16 cellular contexts compared by ENCODE assay signal in genomic region chr7:134696261-134696660, GRCh38. TPM values are rescaled to one million over a fixed set of nuclear protein-coding genes. Genes with fewer than 3 reads are reported as not detected.
DNase-seq lines count a peak whose midpoint lies in the region; ATAC-seq and TF ChIP-seq lines count a peak whose summit lies in the region.
"Had no signal": no experiment of that assay in that cellular context is flagged by ENCODE, and none has a peak within 500 bp of the region (broad histone marks: within the 10 kb centered on the region; RNA-seq: fewer than 3 reads in every experiment).

No MANE protein-coding gene starts in this region.

- CTCF ChIA-PET in WTC11 (lab: Charles Lee) = interaction anchor here (1.0 kb wide), 1 partner anchor 290 kb away, joined by 3 read pairs; the partner anchor contains the start of gene AGBL3

- intact Hi-C loops in heart left ventricle (cut with DNase I) = loop anchor here in 4 of 10 donors (10.0 kb wide), 3 partner anchors 49 to 139 kb away; no protein-coding TSS in a partner anchor
- intact Hi-C loops in sciatic nerve (cut with DNase I) = no loop called here

- H3K4me1 ChIP-seq in heart left ventricle = peaks cover 0 to 40% (median 4%) of the 10 kb centered on the region in 12 donors

- no peaks in the 10 kb centered on the region for H3K9me3 ChIP-seq in heart left ventricle

- ATAC-seq in heart left ventricle (peak; percentile 44 to 56 (median 48)), sciatic nerve (peak; percentile 42), WTC11 (no peak), HG03378 (IDR thresholded peaks at IDR 0.05; ENCODE audit: unreplicated experiment) (no peak)
- ATAC-seq: natural killer cell treated with Interleukin-12 subunit alpha and Interleukin-12 subunit beta and Interleukin-15 and Interleukin-18, amount 100 ng/mL, for 72 hours had no signal

- no peak overlapping the region for H3K4me3 Mint-ChIP-seq in WTC11
- H3K4me3 Mint-ChIP-seq: natural killer cell treated with Interleukin-12 subunit alpha and Interleukin-12 subunit beta and Interleukin-15 and Interleukin-18, amount 100 ng/mL, for 72 hours had no signal

- DNase-seq in ELF-1 (ENCODE audit: low read depth, low spot score) (peak; percentile 50), RPMI7951 (ENCODE audit: low read depth) (peak; percentile 81), heart left ventricle (no peak), sciatic nerve (ENCODE audit: low spot score) (no peak), WTC11 (ENCODE audit: low spot score) (no peak), T-helper 9 cell (no peak), NCI-H2227 treated with DMSO at 0.1 percent for 48 hours (lab: John Stamatoyannopoulos, UW) (no peak)
- DNase-seq: activated CD4-positive, alpha-beta T cell treated with anti-CD3 and anti-CD28 coated beads for 4 hours; activated CD8-positive, alpha-beta memory T cell treated with anti-CD3 and anti-CD28 coated beads, Interleukin-2, amount 50 U/mL, for 4 hours; activated naive CD4-positive, alpha-beta T cell; dermis blood vessel endothelial cell; NCI-H446 treated with DMSO at 0.1 percent for 48 hours; stimulated activated naive CD4-positive, alpha-beta T cell treated with Interleukin-2 at 50 U/mL for 16 hours had no signal

- TF ChIP-seq CTCF in heart left ventricle (IDR thresholded peaks at IDR 0.05) (no peak), WTC11 (IDR thresholded peaks at IDR 0.05) (no peak)

- H3K4me1 Mint-ChIP-seq in WTC11 = peaks cover 22% of the 10 kb centered on the region

- POLR2A ChIA-PET in WTC11 (lab: Charles Lee) = no interaction called here

- no peaks in the 10 kb centered on the region for H3K9me3 Mint-ChIP-seq in WTC11
- H3K9me3 Mint-ChIP-seq: natural killer cell treated with Interleukin-12 subunit alpha and Interleukin-12 subunit beta and Interleukin-15 and Interleukin-18, amount 100 ng/mL, for 72 hours had no signal

- no peaks in the 10 kb centered on the region for H3K27me3 Mint-ChIP-seq in WTC11 (ENCODE audit: low read depth)

- H3K4me3 ChIP-seq in heart left ventricle = no peak overlapping the region

- no peaks in the 10 kb centered on the region for H3K36me3 Mint-ChIP-seq in WTC11
- H3K36me3 Mint-ChIP-seq: natural killer cell treated with Interleukin-12 subunit alpha and Interleukin-12 subunit beta and Interleukin-15 and Interleukin-18, amount 100 ng/mL, for 72 hours had no signal

- no peak for TF ChIP-seq POLR2A in heart left ventricle (IDR thresholded peaks at IDR 0.05)

- H3K36me3 ChIP-seq in heart left ventricle = no peaks in the 10 kb centered on the region

- 77 to 84% (median 83%) methylated on average over 5 of the region's 5 CpGs for WGBS in heart left ventricle, 4 donors

- no peak overlapping the region for H3K27ac Mint-ChIP-seq in WTC11

- H3K27ac ChIP-seq in heart left ventricle = peak overlapping the region in 7 of 12 donors; percentile 0 to 66 (median 52)
- H3K27ac ChIP-seq: epithelial cell of prostate had no signal

- H3K27me3 ChIP-seq in heart left ventricle = no peaks in the 10 kb centered on the region

TF ChIP-seq in WTC11, 78 proteins besides CTCF, POLR2A, EP300 and RAD21:
- no peak for TF ChIP-seq ZNF317 (CRISPR knock-in tag; IDR thresholded peaks at IDR 0.05; ENCODE audit: borderline replicate concordance, low read depth)
- no peak for TF ChIP-seq IRF2 (CRISPR knock-in tag; IDR thresholded peaks at IDR 0.05; ENCODE audit: borderline replicate concordance, low read depth)
- no peak for TF ChIP-seq ZNF396 (CRISPR knock-in tag; IDR thresholded peaks at IDR 0.05; ENCODE audit: borderline replicate concordance)
- no peak for TF ChIP-seq ATF1 (CRISPR knock-in tag; IDR thresholded peaks at IDR 0.05)
- TF ChIP-seq TEAD4 (CRISPR knock-in tag; IDR thresholded peaks at IDR 0.05) = no peak
- no peak for TF ChIP-seq ZNF232 (CRISPR knock-in tag; IDR thresholded peaks at IDR 0.05)
- no peak for TF ChIP-seq HMGA2 (CRISPR knock-in tag; IDR thresholded peaks at IDR 0.05)
- no peak for TF ChIP-seq HMGXB4 (CRISPR knock-in tag; IDR thresholded peaks at IDR 0.05)
- TF ChIP-seq GTF2I (CRISPR knock-in tag; conservative IDR thresholded peaks at IDR 0.05) = no peak
- no peak for TF ChIP-seq CDX4 (CRISPR knock-in tag; IDR thresholded peaks at IDR 0.05; ENCODE audit: borderline replicate concordance)
- no peak for TF ChIP-seq AR (CRISPR knock-in tag; IDR thresholded peaks at IDR 0.05)
- no peak for TF ChIP-seq E2F1 (CRISPR knock-in tag; IDR thresholded peaks at IDR 0.05)
- TF ChIP-seq FOXJ3 (CRISPR knock-in tag; IDR thresholded peaks at IDR 0.05; ENCODE audit: borderline replicate concordance) = no peak
- no peak for TF ChIP-seq RELA (CRISPR knock-in tag; IDR thresholded peaks at IDR 0.05; ENCODE audit: borderline replicate concordance)
- no peak for TF ChIP-seq ELF4 (CRISPR knock-in tag; IDR thresholded peaks at IDR 0.05; ENCODE audit: low read depth)
- no peak for TF ChIP-seq CBFB (CRISPR knock-in tag; IDR thresholded peaks at IDR 0.05; ENCODE audit: low read depth)
TF ChIP-seq in WTC11: peak in this region for 0.

RNA-seq across cellular contexts. Expression of gene BPGM, which starts 49.6 kb away (rescaled TPM):
- 36.3 and 44.5 TPM in 2 replicates for total RNA-seq in RPMI7951 (2014; rRNA removed; shearing (Covaris generic))
- 10 to 100 TPM; 12.3 to 17.8 (median 14.9) TPM for total RNA-seq in heart left ventricle
- polyA plus RNA-seq in heart left ventricle = 10 to 100 TPM; 15.4 to 26.0 TPM
- 28.2 TPM for total RNA-seq in sciatic nerve
- 12.5 to 15.6 TPM (median 14.6 TPM) in 3 replicates for total RNA-seq in WTC11 (2021)

Comparison
In these comparisons a context has a peak if more than half of its experiments do, and no peak if none do; other contexts are left out.
1. DNase-seq: peak in ELF-1 (single experiment) and RPMI7951 (single experiment); none in heart left ventricle (0 of 5), sciatic nerve (single experiment), WTC11 (single experiment), T-helper 9 cell (single experiment) and NCI-H2227 treated with DMSO at 0.1 percent for 48 hours (single experiment).
2. ATAC-seq: peak in heart left ventricle (4 of 4) and sciatic nerve (single experiment); none in WTC11 (single experiment) and HG03378 (single experiment).